In genomic region chr16:67170168-67170947, GRCh38 we compare ENCODE assay signal across 8 cellular contexts. TPM values are rescaled to one million over a fixed set of nuclear protein-coding genes. Genes with fewer than 3 reads are reported as not detected.
DNase-seq lines count a peak whose midpoint lies in the region; ATAC-seq, FAIRE-seq and TF ChIP-seq lines count a peak whose summit lies in the region.

NOL3 (plus strand) TSS chr16:67170538.

- intact Hi-C loops in adrenal gland (cut with DNase I), result no loop called here
- intact Hi-C loops in heart left ventricle (cut with DNase I), result loop anchor here in 3 of 10 donors (5.0 to 10.0 kb wide), 2 partner anchors 56 to 77 kb away; partner anchors contain the start of genes FHOD1 (in 2 of the 3) and SLC9A5 (in 2 of the 3)
- intact Hi-C loops in pancreas (cut with DNase I), result no loop called here

- no peak for FAIRE-seq in pancreas (lab: Jason Lieb, UNC)

- ATAC-seq in HG02884 (IDR thresholded peaks at IDR 0.05; ENCODE audit: unreplicated experiment) (peak; percentile 40), heart left ventricle (peak; percentile 48 to 77 (median 71)), pancreas (peak; percentile 75 to 81 (median 76)), GM21515 (IDR thresholded peaks at IDR 0.05; ENCODE audit: unreplicated experiment) (no peak)

- H3K4me3 ChIP-seq in GM12864 (ENCODE audit: low read depth, low read length), result peak within 1 kb of the TSS; percentile 61
- peak within 1 kb of the TSS in 3 of 4 donors; percentile 19 to 61 (median 40) for H3K4me3 ChIP-seq in adrenal gland
- H3K4me3 ChIP-seq in heart left ventricle, result peak within 1 kb of the TSS; percentile 30 to 71 (median 57)
- peak within 1 kb of the TSS; percentile 1 to 49 (median 28) for H3K4me3 ChIP-seq in pancreas

- peak; percentile 92 for DNase-seq in ACHN
- no peak for DNase-seq in GM12864 (ENCODE audit: low read depth)
- peak; percentile 29 for DNase-seq in NCI-H524 treated with DMSO at 0.1 percent for 48 hours (lab: John Stamatoyannopoulos, UW)
- DNase-seq in adrenal gland, result peak; percentile 90 to 95 (median 92)
- peak; percentile 88 to 93 (median 91) for DNase-seq in heart left ventricle
- peak; percentile 81 to 93 (median 88) for DNase-seq in pancreas

- no peaks in the 10 kb centered on the region for H3K27me3 ChIP-seq in adrenal gland
- peaks cover 0 to 30% (median 0%) of the 10 kb centered on the region in 9 donors for H3K27me3 ChIP-seq in heart left ventricle
- no peaks in the 10 kb centered on the region for H3K27me3 ChIP-seq in pancreas

- TF ChIP-seq CTCF in GM12864 (IDR thresholded peaks at IDR 0.05; ENCODE audit: low read depth, low read length, missing control alignments), result peak; percentile 11
- peak in 1 of 6 experiments; percentile 24 for TF ChIP-seq CTCF in adrenal gland (IDR thresholded peaks at IDR 0.05)
- peak in 1 of 12 donors; percentile 1 for TF ChIP-seq CTCF in heart left ventricle (IDR thresholded peaks at IDR 0.05)
- no peak for TF ChIP-seq CTCF in pancreas (IDR thresholded peaks at IDR 0.05)

- in situ Hi-C loops in ACHN (cut with HindIII; ENCODE audit: low pct_ligation_motif_present, low pct_unique_long_range_greater_than_20kb, low sequenced_read_pairs), result no loop called here

- H3K27ac ChIP-seq in adrenal gland (peak within 1 kb of the TSS; percentile 82 to 98 (median 93)), heart left ventricle (peak within 1 kb of the TSS; percentile 89 to 98 (median 95)), pancreas (peak within 1 kb of the TSS; percentile 67 to 83 (median 78))

- no peaks in the 10 kb centered on the region for H3K9me3 ChIP-seq in adrenal gland (replicated peaks in 1 of 3)
- H3K9me3 ChIP-seq in heart left ventricle, result no peaks in the 10 kb centered on the region
- H3K9me3 ChIP-seq in pancreas, result no peaks in the 10 kb centered on the region

- peaks cover 41 to 59% of the 10 kb centered on the region in 2 donors for H3K4me1 ChIP-seq in adrenal gland (replicated peaks in 1 of 2)
- H3K4me1 ChIP-seq in heart left ventricle, result peaks cover 5 to 60% (median 50%) of the 10 kb centered on the region in 12 donors
- H3K4me1 ChIP-seq in pancreas, result peaks cover 0 to 18% (median 9%) of the 10 kb centered on the region in 3 donors

- 0 to 4% (median 1%) methylated on average over 5 to 50 of the region's 50 CpGs for WGBS in adrenal gland, 4 donors
- WGBS in heart left ventricle, 4 donors, result 0 to 1% (median 1%) methylated on average over 26 to 50 of the region's 50 CpGs
- WGBS in pancreas, 2 donors, result 1% methylated on average over 37 to 48 of the region's 50 CpGs

- H3K36me3 ChIP-seq in adrenal gland (replicated peaks in 1 of 2), result no peaks in the 10 kb centered on the region
- H3K36me3 ChIP-seq in heart left ventricle, result peaks cover 0 to 6% (median 0%) of the 10 kb centered on the region in 9 donors
- no peaks in the 10 kb centered on the region for H3K36me3 ChIP-seq in pancreas

- TF ChIP-seq POLR2A in adrenal gland (IDR thresholded peaks at IDR 0.05) (peak; percentile 66 to 76), heart left ventricle (IDR thresholded peaks at IDR 0.05) (peak in 1 of 2 donors; percentile 16)

RNA-seq across cellular contexts. Expression of gene NOL3, which starts in this region (rescaled TPM):
- total RNA-seq in adrenal gland (100 to 1,000 TPM in 5 of 8 donors, 10 to 100 TPM in 3; 43.1 to 162 (median 110) TPM), heart left ventricle (100 to 1,000 TPM in 1 of 9 donors, 10 to 100 TPM in 8; 64.9 to 119 (median 77.4) TPM), pancreas (10 to 100 TPM; 15.2 to 31.2 (median 19.8) TPM)
- polyA plus RNA-seq in adrenal gland (100 to 1,000 TPM in 2 of 3 donors, 10 to 100 TPM in 1; 58.3 to 168 (median 150) TPM), heart left ventricle (100 to 1,000 TPM; 112 to 121 TPM), pancreas (100 to 1,000 TPM in 1 of 2 donors, 10 to 100 TPM in 1; 84.5 to 119 TPM)
